ENCODE assay signal across 8 cellular contexts in genomic region chr1:95072532-95073419, GRCh38. TPM values are rescaled to one million over a fixed set of nuclear protein-coding genes. Genes with fewer than 3 reads are reported as not detected.
DNase-seq lines count a peak whose midpoint lies in the region; ATAC-seq and TF ChIP-seq lines count a peak whose summit lies in the region.

Gene ALG14 (minus strand): TSS chr1:95072951. CDS start chr1:95072898, 53 bp downstream.

- TF ChIP-seq CTCF in epithelial cell of proximal tubule (conservative IDR thresholded peaks at IDR 0.05; ENCODE audit: low read depth, low read length) (no peak), mucosa of descending colon (IDR thresholded peaks at IDR 0.05) (no peak)

- intact Hi-C loops in mucosa of descending colon (cut with DNase I, micrococcal nuclease), result no loop called here

- H3K4me1 ChIP-seq in mucosa of descending colon (ENCODE audit: low read depth), result peaks cover 38% of the 10 kb centered on the region

- no peaks in the 10 kb centered on the region for H3K36me3 Mint-ChIP-seq in IgD-negative memory B cell

- peak; percentile 98 for ATAC-seq in GM21576 (IDR thresholded peaks at IDR 0.05; ENCODE audit: unreplicated experiment)
- ATAC-seq in mucosa of descending colon, result peak; percentile 89

- peak within 1 kb of the TSS; percentile 91 to 100 (median 99) for H3K27ac Mint-ChIP-seq in IgD-negative memory B cell

- peak; percentile 97 for DNase-seq in DMS114 treated with DMSO at 0.1 percent for 48 hours (lab: John Stamatoyannopoulos, UW; ENCODE audit: unreplicated experiment)
- peak; percentile 95 for DNase-seq in OCI-M1 (lab: John Stamatoyannopoulos, UW)
- DNase-seq in activated T-cell treated with anti-CD3 and anti-CD28 coated beads for 48 hours (ENCODE audit: low read depth), result peak; percentile 82
- DNase-seq in epithelial cell of proximal tubule (ENCODE audit: low read depth), result peak; percentile 83
- DNase-seq in mucosa of descending colon, result peak; percentile 95
- DNase-seq in stimulated activated CD8-positive, alpha-beta memory T cell treated with anti-CD3 and anti-CD28 coated beads, Interleukin-4, amount 100 ng/mL, for 1 hour (ENCODE audit: low read depth in 2 of 2, low spot score in 1 of 2), result peak; percentile 76 to 88

- H3K9me3 Mint-ChIP-seq in IgD-negative memory B cell, result no peaks in the 10 kb centered on the region

- H3K4me3 ChIP-seq in epithelial cell of proximal tubule (ENCODE audit: low read depth, low read length) (peak within 1 kb of the TSS; percentile 80), mucosa of descending colon (peak within 1 kb of the TSS; percentile 52)

- no peaks in the 10 kb centered on the region for H3K9me3 ChIP-seq in mucosa of descending colon

- H3K27me3 Mint-ChIP-seq in IgD-negative memory B cell, result peaks cover 4% of the 10 kb centered on the region

- no peaks in the 10 kb centered on the region for H3K36me3 ChIP-seq in mucosa of descending colon (ENCODE audit: low read depth)

- H3K4me3 Mint-ChIP-seq in IgD-negative memory B cell, result peak within 1 kb of the TSS; percentile 88 to 100 (median 100)

- H3K4me1 Mint-ChIP-seq in IgD-negative memory B cell, result peaks cover 10 to 12% (median 11%) of the 10 kb centered on the region in 3 donors

RNA-seq across cellular contexts. Expression of gene ALG14, which starts in this region (rescaled TPM):
- 3.5 TPM for polyA plus RNA-seq in IgD-negative memory B cell
- total RNA-seq in epithelial cell of proximal tubule (1.1 and 1.7 TPM in 2 replicates), mucosa of descending colon (10 to 100 TPM in 2 of 3 donors, 1 to 10 TPM in 1; 5.9 to 16.8 (median 11.4) TPM)

Comparison
In these comparisons a context has a peak if more than half of its experiments do, and no peak if none do; other contexts are left out.
1. Peak in every context shown above with its lines: DNase-seq, ATAC-seq and H3K4me3 ChIP-seq.